In genomic region chr18:35477974-35478373, GRCh38 we compare ENCODE assay signal across 17 cellular contexts. TPM values are rescaled to one million over a fixed set of nuclear protein-coding genes. Genes with fewer than 3 reads are reported as not detected.
DNase-seq lines count a peak whose midpoint lies in the region; ATAC-seq and TF ChIP-seq lines count a peak whose summit lies in the region.
"Had no signal": no experiment of that assay in that cellular context is flagged by ENCODE, and none has a peak within 500 bp of the region (broad histone marks: within the 10 kb centered on the region; RNA-seq: fewer than 3 reads in every experiment).

No MANE protein-coding gene starts in this region.

- no peak for ATAC-seq in stimulated activated naive CD8-positive, alpha-beta T cell treated with anti-CD3 and anti-CD28 coated beads, Interleukin-15, Interleukin-2, amounts not matched to agents 100 U/mL and 50 U/mL, for 24 hours
- no peak for ATAC-seq in activated naive CD8-positive, alpha-beta T cell treated with anti-CD3 and anti-CD28 coated beads, Interleukin-2, amount 50 U/mL, for 24 hours
- ATAC-seq in foreskin keratinocyte (no peak), HG02852 (IDR thresholded peaks at IDR 0.05; ENCODE audit: unreplicated experiment) (no peak)

- H3K27me3 Mint-ChIP-seq in stimulated activated naive CD8-positive, alpha-beta T cell treated with anti-CD3 and anti-CD28 coated beads, Interleukin-15, Interleukin-2, amounts not matched to agents 100 ng/mL and 50 ng/mL, for 24 hours = no peaks in the 10 kb centered on the region
- H3K27me3 Mint-ChIP-seq in activated naive CD8-positive, alpha-beta T cell treated with anti-CD3 and anti-CD28 coated beads, Interleukin-2, amount 50 U/mL, for 24 hours = no peaks in the 10 kb centered on the region
- H3K27me3 Mint-ChIP-seq: activated CD4-positive, alpha-beta T cell treated with anti-CD3 and anti-CD28 coated beads, Interleukin-2, amount 10 ng/mL, durations not matched to agents 24 days and 14 days had no signal

- no peaks in the 10 kb centered on the region for H3K9me3 ChIP-seq in transverse colon
- H3K9me3 ChIP-seq: uterus had no signal

- TF ChIP-seq EP300 in transverse colon (IDR thresholded peaks at IDR 0.05; ENCODE audit: low read depth) = no peak

- TF ChIP-seq CTCF in foreskin keratinocyte (conservative IDR thresholded peaks at IDR 0.05) = no peak
- no peak for TF ChIP-seq CTCF in transverse colon (IDR thresholded peaks at IDR 0.05)

- peaks cover 42% of the 10 kb centered on the region for H3K4me1 Mint-ChIP-seq in stimulated activated naive CD8-positive, alpha-beta T cell treated with anti-CD3 and anti-CD28 coated beads, Interleukin-15, Interleukin-2, amounts not matched to agents 100 ng/mL and 50 ng/mL, for 24 hours (ENCODE audit: low read depth)
- peaks cover 40% of the 10 kb centered on the region for H3K4me1 Mint-ChIP-seq in activated naive CD8-positive, alpha-beta T cell treated with anti-CD3 and anti-CD28 coated beads, Interleukin-2, amount 50 U/mL, for 24 hours

- H3K4me3 Mint-ChIP-seq in stimulated activated naive CD8-positive, alpha-beta T cell treated with anti-CD3 and anti-CD28 coated beads, Interleukin-15, Interleukin-2, amounts not matched to agents 100 ng/mL and 50 ng/mL, for 24 hours = peak overlapping the region; percentile 63
- peak overlapping the region; percentile 62 for H3K4me3 Mint-ChIP-seq in activated naive CD8-positive, alpha-beta T cell treated with anti-CD3 and anti-CD28 coated beads, Interleukin-2, amount 50 U/mL, for 24 hours

- H3K4me1 ChIP-seq in foreskin keratinocyte = peaks cover 36% of the 10 kb centered on the region
- peaks cover 4 to 54% (median 35%) of the 10 kb centered on the region in 4 donors for H3K4me1 ChIP-seq in transverse colon
- H3K4me1 ChIP-seq: uterus had no signal

- intact Hi-C loops in transverse colon (cut with DNase I; ENCODE audit: low total_unique reads) = no loop called here

- peak overlapping the region; percentile 83 for H3K27ac Mint-ChIP-seq in stimulated activated naive CD8-positive, alpha-beta T cell treated with anti-CD3 and anti-CD28 coated beads, Interleukin-15, Interleukin-2, amounts not matched to agents 100 ng/mL and 50 ng/mL, for 24 hours
- H3K27ac Mint-ChIP-seq in activated naive CD8-positive, alpha-beta T cell treated with anti-CD3 and anti-CD28 coated beads, Interleukin-2, amount 50 U/mL, for 24 hours = peak overlapping the region; percentile 79

- H3K27ac ChIP-seq in foreskin keratinocyte = peak overlapping the region; percentile 99
- H3K27ac ChIP-seq in transverse colon = peak overlapping the region; percentile 62 to 76 (median 72)
- H3K27ac ChIP-seq: uterus had no signal

- H3K27me3 ChIP-seq in foreskin keratinocyte = no peaks in the 10 kb centered on the region
- H3K27me3 ChIP-seq in transverse colon = no peaks in the 10 kb centered on the region
- H3K27me3 ChIP-seq: uterus had no signal

- H3K36me3 ChIP-seq in transverse colon = no peaks in the 10 kb centered on the region
- H3K36me3 ChIP-seq: uterus had no signal

- in situ Hi-C loops in transverse colon (cut with MboI; ENCODE audit: low pct_ligation_motif_present in 1 of 4, low pct_unique_long_range_greater_than_20kb in 1 of 4, low sequenced_read_pairs in 3 of 4) = no loop called here

- DNase-seq in stimulated activated naive CD8-positive, alpha-beta T cell treated with anti-CD3 and anti-CD28 coated beads, Interleukin-15, Interleukin-2, amounts not matched to agents 100 U/mL and 50 U/mL, for 24 hours = no peak
- no peak for DNase-seq in activated naive CD8-positive, alpha-beta T cell treated with anti-CD3 and anti-CD28 coated beads, Interleukin-2, amount 50 U/mL, for 24 hours
- DNase-seq in foreskin keratinocyte (no peak), transverse colon (no peak), COLO829 (ENCODE audit: low spot score) (no peak)
- DNase-seq in effector CD8-positive, alpha-beta T cell (lab: John Stamatoyannopoulos, UW) = no peak
- DNase-seq: activated CD4-positive, alpha-beta T cell treated with anti-CD3 and anti-CD28 coated beads, Interleukin-2, amount 10 ng/mL, durations not matched to agents 24 days and 14 days; DMS79; NCI-H1092; NCI-H748 treated with DMSO at 0.1 percent for 48 hours; nucleus accumbens; stimulated activated naive CD4-positive, alpha-beta T cell; uterus had no signal

- H3K9me3 Mint-ChIP-seq in stimulated activated naive CD8-positive, alpha-beta T cell treated with anti-CD3 and anti-CD28 coated beads, Interleukin-15, Interleukin-2, amounts not matched to agents 100 ng/mL and 50 ng/mL, for 24 hours = no peaks in the 10 kb centered on the region
- H3K9me3 Mint-ChIP-seq in activated naive CD8-positive, alpha-beta T cell treated with anti-CD3 and anti-CD28 coated beads, Interleukin-2, amount 50 U/mL, for 24 hours = no peaks in the 10 kb centered on the region
- H3K9me3 Mint-ChIP-seq: activated T-helper 2 cell treated with anti-CD3 and anti-CD28 coated beads, Interferon-gamma antibody, Interleukin-2, Interleukin-4, amounts not matched to agents 10 μg/mL and 5 μg/mL and 100 μg/mL, durations not matched to agents 14 hours and 24 hours and 36 hours had no signal

- no peak for TF ChIP-seq POLR2A in transverse colon (IDR thresholded peaks at IDR 0.05)

- peaks cover 43% of the 10 kb centered on the region for H3K36me3 Mint-ChIP-seq in stimulated activated naive CD8-positive, alpha-beta T cell treated with anti-CD3 and anti-CD28 coated beads, Interleukin-15, Interleukin-2, amounts not matched to agents 100 ng/mL and 50 ng/mL, for 24 hours (ENCODE audit: low read depth)
- peaks cover 40% of the 10 kb centered on the region for H3K36me3 Mint-ChIP-seq in activated naive CD8-positive, alpha-beta T cell treated with anti-CD3 and anti-CD28 coated beads, Interleukin-2, amount 50 U/mL, for 24 hours (ENCODE audit: low read depth)

- H3K4me3 ChIP-seq in transverse colon = no peak overlapping the region
- H3K4me3 ChIP-seq: skin epidermis, uterus had no signal

RNA-seq across cellular contexts. Expression of gene INO80C, which starts 19.8 kb away (rescaled TPM):
- 56.3 and 62.6 TPM in 2 replicates for total RNA-seq in foreskin keratinocyte
- polyA plus RNA-seq in foreskin keratinocyte = 91.1 and 95.7 TPM in 2 replicates
- 100 to 1,000 TPM in 1 of 4 donors, 10 to 100 TPM in 3; 10.2 to 277 (median 18.0) TPM for total RNA-seq in transverse colon
